In the genomic region with DNA sequence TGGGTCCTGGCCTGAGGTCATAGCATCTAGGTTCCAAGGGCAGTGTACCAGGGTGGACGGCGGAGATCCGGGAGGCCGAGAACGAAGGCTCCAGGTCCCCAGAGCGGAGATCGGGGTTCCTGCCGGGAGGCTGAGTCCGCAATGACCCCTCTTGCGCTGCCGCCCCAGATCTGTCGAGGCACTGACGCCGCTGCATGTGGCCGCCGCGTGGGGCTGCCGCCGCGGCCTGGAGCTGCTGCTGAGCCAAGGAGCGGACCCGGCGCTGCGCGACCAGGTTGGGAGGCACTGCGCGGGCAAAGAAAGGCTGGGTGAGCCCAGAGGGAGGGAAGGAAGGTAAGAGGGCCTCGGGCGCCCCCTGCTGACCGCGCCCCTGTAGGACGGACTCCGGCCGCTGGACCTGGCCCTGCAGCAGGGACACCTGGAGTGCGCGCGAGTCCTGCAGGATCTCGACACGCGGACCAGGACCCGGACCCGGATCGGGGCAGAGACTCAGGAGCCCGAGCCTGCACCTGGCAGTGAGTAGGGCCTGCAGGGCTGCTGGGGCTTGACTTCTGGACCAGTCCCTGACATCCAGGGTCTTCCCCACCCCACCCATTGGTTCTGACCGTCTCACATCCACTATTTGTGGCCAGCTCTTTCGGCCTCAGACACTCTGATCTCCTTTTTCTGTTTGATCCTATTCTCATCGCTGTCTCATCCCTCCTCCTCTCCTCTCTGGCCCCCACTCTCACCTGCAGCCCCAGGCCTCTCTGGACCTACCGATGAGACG, we compare ENCODE assay signal across 8 cellular contexts. TPM values are rescaled to one million over a fixed set of nuclear protein-coding genes. Genes with fewer than 3 reads are reported as not detected.
DNase-seq lines count a peak whose midpoint lies in the region; ATAC-seq and TF ChIP-seq lines count a peak whose summit lies in the region.

No MANE protein-coding gene starts in this region.

- POLR2A ChIA-PET in activated naive CD8-positive, alpha-beta T cell treated with anti-CD3 and anti-CD28 coated beads, Interleukin-2, amount 10 ng/mL, durations not matched to agents 7 days and 5 days (lab: Charles Lee) = interaction anchor here (0.5 to 2.1 kb wide), 8 partner anchors 10 to 214 kb away, joined by 3 to 10 read pairs (median 4); a partner anchor contains a TSS

- ATAC-seq in GM21723 (IDR thresholded peaks at IDR 0.05; ENCODE audit: unreplicated experiment) (peak; percentile 73), left ventricle myocardium superior (peak; percentile 97)
- ATAC-seq in activated naive CD8-positive, alpha-beta T cell treated with anti-CD3 and anti-CD28 coated beads, Interleukin-2, amount 10 ng/mL, durations not matched to agents 7 days and 5 days (ENCODE audit: low read depth) = peak; percentile 87

- H3K27me3 ChIP-seq in SU-DHL-6 (ENCODE audit: low read length) (no peaks in the 10 kb centered on the region), uterus (peaks cover 5 to 12% of the 10 kb centered on the region in 2 donors)

- H3K4me1 Mint-ChIP-seq in activated naive CD8-positive, alpha-beta T cell treated with anti-CD3 and anti-CD28 coated beads, Interleukin-2, amount 10 ng/mL, durations not matched to agents 7 days and 5 days = peaks cover 10% of the 10 kb centered on the region

- no peaks in the 10 kb centered on the region for H3K27me3 Mint-ChIP-seq in activated naive CD8-positive, alpha-beta T cell treated with anti-CD3 and anti-CD28 coated beads, Interleukin-2, amount 10 ng/mL, durations not matched to agents 7 days and 5 days

- no peaks in the 10 kb centered on the region for H3K9me3 ChIP-seq in SU-DHL-6 (ENCODE audit: insufficient read depth, low read length)
- H3K9me3 ChIP-seq in uterus = no peaks in the 10 kb centered on the region

- peak overlapping the region; percentile 68 for H3K4me2 ChIP-seq in SU-DHL-6 (ENCODE audit: low read depth, low read length, poor library complexity, severe bottlenecking)

- H4K20me1 ChIP-seq in SU-DHL-6 (ENCODE audit: low read depth, low read length) = peaks cover 7% of the 10 kb centered on the region; the same call in 1 of the 2 replicates

- peak overlapping the region; percentile 89 for H3K9ac ChIP-seq in SU-DHL-6 (ENCODE audit: low read length)

- peaks cover 2% of the 10 kb centered on the region for H3K36me3 Mint-ChIP-seq in activated naive CD8-positive, alpha-beta T cell treated with anti-CD3 and anti-CD28 coated beads, Interleukin-2, amount 10 ng/mL, durations not matched to agents 7 days and 5 days

- in situ Hi-C loops in Caki2 (cut with HindIII; ENCODE audit: low pct_unique_long_range_greater_than_20kb, low sequenced_read_pairs) = no loop called here

- peak overlapping the region; percentile 86 for H3K4me3 Mint-ChIP-seq in activated naive CD8-positive, alpha-beta T cell treated with anti-CD3 and anti-CD28 coated beads, Interleukin-2, amount 10 ng/mL, durations not matched to agents 7 days and 5 days

- H3K4me3 ChIP-seq in NB4 (ENCODE audit: low read depth, low read length) (peak overlapping the region; percentile 90), SU-DHL-6 (ENCODE audit: insufficient read depth, low read length, poor library complexity, severe bottlenecking) (peak overlapping the region; percentile 75), uterus (no peak overlapping the region)

- DNase-seq in Caki2 (ENCODE audit: low read depth) = peak; percentile 84
- peak; percentile 93 for DNase-seq in NB4 (ENCODE audit: low read depth)
- peak; percentile 86 for DNase-seq in activated naive CD8-positive, alpha-beta T cell treated with anti-CD3 and anti-CD28 coated beads, Interleukin-2, amount 10 ng/mL, durations not matched to agents 7 days and 5 days
- DNase-seq in left ventricle myocardium superior = peak; percentile 91
- peak; percentile 50 for DNase-seq in pulmonary artery endothelial cell (ENCODE audit: low read depth, low spot score)
- DNase-seq in uterus = peak; percentile 73 to 76

- TF ChIP-seq CTCF in NB4 (IDR thresholded peaks at IDR 0.05; ENCODE audit: low read depth, low read length) (peak; percentile 69), SU-DHL-6 (IDR thresholded peaks at IDR 0.05; ENCODE audit: insufficient read depth, low read length, poor library complexity, severe bottlenecking) (peak; percentile 77), uterus (IDR thresholded peaks at IDR 0.05) (peak; percentile 86 to 95 (median 87))

- H3K79me2 ChIP-seq in SU-DHL-6 (ENCODE audit: insufficient read depth, low read length) = peaks cover 16% of the 10 kb centered on the region

- H3K27ac ChIP-seq in SU-DHL-6 (ENCODE audit: low read depth, low read length) = peak overlapping the region; percentile 80
- no peak overlapping the region for H3K27ac ChIP-seq in uterus

- H3K9me2 ChIP-seq in SU-DHL-6 (replicated peaks; ENCODE audit: insufficient read depth, low read length) = no peaks in the 10 kb centered on the region

- H3K36me3 ChIP-seq in SU-DHL-6 (ENCODE audit: low read length) (peaks cover 20% of the 10 kb centered on the region), uterus (no peaks in the 10 kb centered on the region)

- no peaks in the 10 kb centered on the region for H3K9me3 Mint-ChIP-seq in activated naive CD8-positive, alpha-beta T cell treated with anti-CD3 and anti-CD28 coated beads, Interleukin-2, amount 10 ng/mL, durations not matched to agents 7 days and 5 days

- TF ChIP-seq POLR2A in NB4 (IDR thresholded peaks at IDR 0.05; ENCODE audit: extremely low read depth, insufficient read length) (peak; percentile 48), uterus (IDR thresholded peaks at IDR 0.05) (no peak)

- peaks cover 21% of the 10 kb centered on the region for H3F3A ChIP-seq in SU-DHL-6 (ENCODE audit: insufficient read depth)

- no peak overlapping the region for H2AFZ ChIP-seq in SU-DHL-6 (ENCODE audit: low read depth, low read length, severe bottlenecking)

- H3K4me1 ChIP-seq in uterus = peaks cover 0 to 13% of the 10 kb centered on the region in 2 donors

- intact Hi-C loops in left ventricle myocardium superior (cut with micrococcal nuclease) = no loop called here
- intact Hi-C loops in uterus (cut with DNase I; ENCODE audit: low total_unique reads) = no loop called here

- peak overlapping the region; percentile 81 for H3K27ac Mint-ChIP-seq in activated naive CD8-positive, alpha-beta T cell treated with anti-CD3 and anti-CD28 coated beads, Interleukin-2, amount 10 ng/mL, durations not matched to agents 7 days and 5 days

RNA-seq across cellular contexts. Expression of a gene that starts 1.0 kb away (rescaled TPM):
- total RNA-seq in Caki2 (2014; rRNA removed; shearing (Covaris generic); ENCODE audit: low replicate concordance) = 0.51 TPM in 1 of 2 replicates, not detected in the other
- total RNA-seq in activated naive CD8-positive, alpha-beta T cell treated with anti-CD3 and anti-CD28 coated beads, Interleukin-2, amount 10 ng/mL, durations not matched to agents 7 days and 5 days = 1 to 10 TPM; 5.7 to 5.8 TPM
- 0.12 TPM for total RNA-seq in left ventricle myocardium superior
- total RNA-seq in pulmonary artery endothelial cell = 1.3 and 3.0 TPM in 2 replicates
- 1 to 10 TPM in 2 of 4 donors, not detected in 2; 1.6 to 2.4 TPM for total RNA-seq in uterus

RNA-seq across cellular contexts. Expression of a gene that starts 15.4 kb away (rescaled TPM):
- total RNA-seq in Caki2 (2014; rRNA removed; shearing (Covaris generic); ENCODE audit: low replicate concordance) = 247 and 320 TPM in 2 replicates
- 100 to 1,000 TPM; 104 to 112 TPM for total RNA-seq in activated naive CD8-positive, alpha-beta T cell treated with anti-CD3 and anti-CD28 coated beads, Interleukin-2, amount 10 ng/mL, durations not matched to agents 7 days and 5 days
- total RNA-seq in left ventricle myocardium superior = 82.0 TPM
- 126 and 150 TPM in 2 replicates for total RNA-seq in pulmonary artery endothelial cell
- total RNA-seq in uterus = 100 to 1,000 TPM in 2 of 4 donors, 10 to 100 TPM in 2; 58.1 to 240 (median 97.2) TPM

RNA-seq across cellular contexts. Expression of a gene that starts 18.1 kb away (rescaled TPM):
- total RNA-seq in Caki2 (2014; rRNA removed; shearing (Covaris generic); ENCODE audit: low replicate concordance) = not detected in 2 replicates
- total RNA-seq in activated naive CD8-positive, alpha-beta T cell treated with anti-CD3 and anti-CD28 coated beads, Interleukin-2, amount 10 ng/mL, durations not matched to agents 7 days and 5 days = not detected
- total RNA-seq in left ventricle myocardium superior (9.3 TPM), pulmonary artery endothelial cell (5.0 and 5.7 TPM in 2 replicates), uterus (10 to 100 TPM in 2 of 4 donors, 1 to 10 TPM in 2; 3.5 to 23.8 (median 13.0) TPM)

RNA-seq across cellular contexts. Expression of a gene that starts 20.6 kb away (rescaled TPM):
- 38.9 and 49.9 TPM in 2 replicates for total RNA-seq in Caki2 (2014; rRNA removed; shearing (Covaris generic); ENCODE audit: low replicate concordance)
- 10 to 100 TPM; 12.4 to 12.9 TPM for total RNA-seq in activated naive CD8-positive, alpha-beta T cell treated with anti-CD3 and anti-CD28 coated beads, Interleukin-2, amount 10 ng/mL, durations not matched to agents 7 days and 5 days
- total RNA-seq in left ventricle myocardium superior (14.8 TPM), pulmonary artery endothelial cell (7.5 TPM in 2 replicates), uterus (100 to 1,000 TPM in 1 of 4 donors, 10 to 100 TPM in 2, 1 to 10 TPM in 1; 9.0 to 115 (median 19.2) TPM)

RNA-seq across cellular contexts. Expression of a gene that starts 23.0 kb away (rescaled TPM):
- 21.0 and 38.9 TPM in 2 replicates for total RNA-seq in Caki2 (2014; rRNA removed; shearing (Covaris generic); ENCODE audit: low replicate concordance)
- 10 to 100 TPM; 88.0 to 92.8 TPM for total RNA-seq in activated naive CD8-positive, alpha-beta T cell treated with anti-CD3 and anti-CD28 coated beads, Interleukin-2, amount 10 ng/mL, durations not matched to agents 7 days and 5 days
- total RNA-seq in left ventricle myocardium superior (242 TPM), pulmonary artery endothelial cell (35.8 and 44.0 TPM in 2 replicates), uterus (100 to 1,000 TPM in 2 of 4 donors, 10 to 100 TPM in 2; 30.9 to 289 (median 97.2) TPM)

Comparison
In these comparisons a context has a peak if more than half of its experiments do, and no peak if none do; other contexts are left out.
1. H3K4me3 ChIP-seq: peak in NB4 (single experiment) and SU-DHL-6 (single experiment); none in uterus (0 of 2).
2. Peak in every context shown above with its lines, with median percentiles within 50 percentile points of each other: DNase-seq, ATAC-seq and CTCF ChIP-seq.